20 cellular contexts compared by ENCODE assay signal in the genomic region with DNA sequence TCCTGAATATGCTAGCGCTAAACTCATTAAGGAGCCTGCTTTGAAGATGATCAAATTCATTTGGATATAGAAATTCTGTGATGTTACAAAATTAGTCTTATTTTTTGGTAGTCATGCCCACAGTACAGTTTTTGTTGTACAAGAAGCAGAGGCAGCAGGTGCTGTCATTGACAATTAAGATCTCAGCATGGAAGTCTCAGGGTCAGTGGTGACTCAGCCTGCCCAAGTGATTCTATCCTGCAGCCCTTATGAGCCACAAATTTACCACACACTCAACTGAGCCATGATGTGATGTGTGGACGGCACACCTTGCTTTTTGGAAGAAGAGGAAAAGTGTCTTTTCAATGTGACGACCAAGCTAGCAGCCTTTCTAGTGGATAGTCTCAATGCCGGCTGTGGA.
"Had no signal": no experiment of that assay in that cellular context is flagged by ENCODE, and none has a peak within 500 bp of the region (broad histone marks: within the 10 kb centered on the region; RNA-seq: fewer than 3 reads in every experiment).

No MANE protein-coding gene starts in this region.

- H3K9me3 Mint-ChIP-seq: activated CD4-positive, alpha-beta memory T cell treated with anti-CD3 and anti-CD28 coated beads, Interleukin-2, amount 10 ng/mL, durations not matched to agents 7 days and 5 days; activated T-helper 1 cell treated with anti-CD3 and anti-CD28 coated beads, Interleukin-12 subunit alpha, Interleukin-12 subunit beta, Interleukin-2, Interleukin-4 antibody, amounts not matched to agents 30 ng/mL and 10 ng/mL and 1 ng/mL, durations not matched to agents 14 hours and 24 hours and 36 hours had no signal

- DNase-seq: activated CD4-positive, alpha-beta memory T cell treated with anti-CD3 and anti-CD28 coated beads, Interleukin-2, amount 10 ng/mL, durations not matched to agents 7 days and 5 days; activated CD4-positive, alpha-beta T cell treated with anti-CD3 and anti-CD28 coated beads, Interleukin-2, amount 50 U/mL, for 1 hour; activated CD4-positive, CD25-positive, alpha-beta regulatory T cell; activated CD8-positive, alpha-beta memory T cell treated with anti-CD3 and anti-CD28 coated beads, Interleukin-2, amount 50 U/mL, for 4 hours; activated effector memory CD4-positive, alpha-beta T cell treated with Interleukin-2 at 50 U/mL for 16 hours; activated naive CD4-positive, alpha-beta T cell; activated T-cell treated with anti-CD3 and anti-CD28 coated beads, Interleukin-2, amount 50 U/mL, for 1 hour; amygdala; cerebellar nuclear complex; colonic mucosa; Karpas-422; NCI-H1048; NCI-H1930; NCI-H2171 treated with DMSO at 0.1 percent for 48 hours; NCI-H226; NCI-H526; SIG-M5; T-helper 1 cell had no signal

- H3K4me1 Mint-ChIP-seq: activated CD4-positive, alpha-beta memory T cell treated with anti-CD3 and anti-CD28 coated beads, Interleukin-2, amount 10 ng/mL, durations not matched to agents 7 days and 5 days had no signal

- H3K4me3 Mint-ChIP-seq: activated CD4-positive, alpha-beta memory T cell treated with anti-CD3 and anti-CD28 coated beads, Interleukin-2, amount 10 ng/mL, durations not matched to agents 7 days and 5 days; activated naive CD8-positive, alpha-beta T cell; activated T-helper 1 cell treated with anti-CD3 and anti-CD28 coated beads, Interleukin-12 subunit alpha, Interleukin-12 subunit beta, Interleukin-2, Interleukin-4 antibody, amounts not matched to agents 30 ng/mL and 10 ng/mL and 1 ng/mL, durations not matched to agents 14 hours and 24 hours and 36 hours had no signal

- H3K27ac Mint-ChIP-seq: activated CD4-positive, alpha-beta memory T cell treated with anti-CD3 and anti-CD28 coated beads, Interleukin-2, amount 10 ng/mL, durations not matched to agents 7 days and 5 days; activated naive CD8-positive, alpha-beta T cell; activated T-helper 1 cell treated with anti-CD3 and anti-CD28 coated beads, Interleukin-12 subunit alpha, Interleukin-12 subunit beta, Interleukin-2, Interleukin-4 antibody, amounts not matched to agents 30 ng/mL and 10 ng/mL and 1 ng/mL, durations not matched to agents 14 hours and 24 hours and 36 hours had no signal

- H3K27me3 Mint-ChIP-seq: activated CD4-positive, alpha-beta memory T cell treated with anti-CD3 and anti-CD28 coated beads, Interleukin-2, amount 10 ng/mL, durations not matched to agents 7 days and 5 days; activated naive CD8-positive, alpha-beta T cell had no signal
